Comparison of ENCODE assay signal across 17 cellular contexts in the genomic region with DNA sequence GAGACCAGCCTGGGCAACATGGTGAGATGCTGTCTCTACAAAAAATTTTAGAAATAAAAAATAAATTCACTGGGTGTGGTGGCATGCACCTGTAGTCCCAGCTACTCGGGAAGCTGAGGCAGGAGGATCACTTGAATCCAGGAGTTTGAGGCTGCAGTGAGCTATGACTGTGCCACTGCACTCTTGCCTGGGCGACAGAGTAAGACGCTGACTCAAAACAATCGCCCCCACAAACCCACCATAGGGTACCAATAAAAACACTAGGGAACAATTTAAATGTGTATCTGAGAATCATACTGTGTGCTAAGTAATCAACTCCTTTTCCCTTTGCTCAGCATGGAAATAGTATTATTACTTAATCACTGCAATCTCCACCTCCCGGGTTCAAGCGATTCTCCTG. TPM values are rescaled to one million over a fixed set of nuclear protein-coding genes. Genes with fewer than 3 reads are reported as not detected.
DNase-seq lines count a peak whose midpoint lies in the region; ATAC-seq and TF ChIP-seq lines count a peak whose summit lies in the region.
"Not testable (repeated sequence)": the region's sequence is repeated elsewhere in the genome, so short reads cannot be mapped to it uniquely, and the experiment has no call there.
"Had no signal": no experiment of that assay in that cellular context is flagged by ENCODE, and none has a peak within 500 bp of the region (broad histone marks: within the 10 kb centered on the region; RNA-seq: fewer than 3 reads in every experiment).

No MANE protein-coding gene starts in this region.

- not testable (repeated sequence) for H3K9me3 Mint-ChIP-seq in CD8-positive, alpha-beta T cell; WTC11; activated naive CD4-positive, alpha-beta T cell treated with anti-CD3 and anti-CD28 coated beads, Interleukin-2, amount 50 U/mL, for 24 hours; endodermal cell

- H2AFZ ChIP-seq in MM.1S (ENCODE audit: low read length), result not testable (repeated sequence)

- CTCF ChIA-PET in CD8-positive, alpha-beta T cell (lab: Charles Lee), result interaction anchor here (0.5 kb wide), 1 partner anchor 167 kb away, joined by 3 read pairs; no protein-coding TSS in a partner anchor
- CTCF ChIA-PET in WTC11 (lab: Charles Lee), result not testable (repeated sequence)

- H3K4me3 Mint-ChIP-seq in CD8-positive, alpha-beta T cell, result peak overlapping the region; percentile 82
- peak overlapping the region; percentile 99 for H3K4me3 Mint-ChIP-seq in WTC11
- peak overlapping the region; percentile 98 for H3K4me3 Mint-ChIP-seq in activated naive CD4-positive, alpha-beta T cell treated with anti-CD3 and anti-CD28 coated beads, Interleukin-2, amount 50 U/mL, for 24 hours
- H3K4me3 Mint-ChIP-seq in endodermal cell, result peak overlapping the region; percentile 29

- H3K9me2 ChIP-seq in MM.1S (replicated peaks; ENCODE audit: insufficient read depth, low read length), result not testable (repeated sequence)

- H3K36me3 ChIP-seq in CD8-positive, alpha-beta T cell (ENCODE audit: insufficient read depth, low read length), result peaks cover 15% of the 10 kb centered on the region
- not testable (repeated sequence) for H3K36me3 ChIP-seq in MM.1S (replicated peaks; ENCODE audit: insufficient read depth, low read length)
- H3K36me3 ChIP-seq in endodermal cell (ENCODE audit: control insufficient read depth, insufficient read depth, low read length), result peaks cover 40% of the 10 kb centered on the region
- peaks cover 0 to 12% of the 10 kb centered on the region in 2 donors for H3K36me3 ChIP-seq in psoas muscle (ENCODE audit: insufficient read depth in 1 of 2, low read depth in 1 of 2)

- peak overlapping the region; percentile 16 for H3K4me3 ChIP-seq in CD8-positive, alpha-beta T cell (ENCODE audit: low read depth, low read length)
- H3K4me3 ChIP-seq in MM.1S (ENCODE audit: low read length), result not testable (repeated sequence)
- peak overlapping the region; percentile 93 for H3K4me3 ChIP-seq in endodermal cell (ENCODE audit: low read length)
- H3K4me3 ChIP-seq in psoas muscle, result peak overlapping the region; percentile 84

- TF ChIP-seq CTCF in CD8-positive, alpha-beta T cell (IDR thresholded peaks at IDR 0.05); MM.1S (IDR thresholded peaks at IDR 0.05; ENCODE audit: low read length); WTC11 (IDR thresholded peaks at IDR 0.05); endodermal cell (conservative IDR thresholded peaks at IDR 0.05); psoas muscle (IDR thresholded peaks at IDR 0.05): not testable (repeated sequence)

- H3K4me1 Mint-ChIP-seq in CD8-positive, alpha-beta T cell (ENCODE audit: low read depth), result peaks cover 86% of the 10 kb centered on the region
- H3K4me1 Mint-ChIP-seq in WTC11, result peaks cover 61% of the 10 kb centered on the region
- peaks cover 91% of the 10 kb centered on the region for H3K4me1 Mint-ChIP-seq in activated naive CD4-positive, alpha-beta T cell treated with anti-CD3 and anti-CD28 coated beads, Interleukin-2, amount 50 U/mL, for 24 hours
- peaks cover 55% of the 10 kb centered on the region for H3K4me1 Mint-ChIP-seq in endodermal cell

- H3K9ac ChIP-seq in MM.1S (ENCODE audit: low read length); endodermal cell (ENCODE audit: extremely low read depth, low read length, poor library complexity, severe bottlenecking): not testable (repeated sequence)

- WGBS in endodermal cell (ENCODE audit: insufficient coverage in 1 of 2, insufficient read length in 1 of 2), 2 experiments, result 83 to 93% methylated on average over 1 to 6 of the region's 6 CpGs
- 71 to 75% (median 74%) methylated on average over 6 of the region's 6 CpGs for WGBS in psoas muscle, 3 donors

- not testable (repeated sequence) for DNase-seq in CD8-positive, alpha-beta T cell; MM.1S; WTC11 (ENCODE audit: low spot score); endodermal cell; psoas muscle
- DNase-seq in activated T-cell treated with anti-CD3 and anti-CD28 coated beads for 4 hours, result peak; percentile 21
- DNase-seq in stimulated activated naive CD4-positive, alpha-beta T cell treated with Interleukin-2 at 50 U/mL for 16 hours (lab: John Stamatoyannopoulos, UW), result peak; percentile 17

- peaks cover 55% of the 10 kb centered on the region for H4K20me1 ChIP-seq in MM.1S (ENCODE audit: insufficient read depth, low read length)

- intact Hi-C loops in CD8-positive, alpha-beta T cell (cut with DNase I, micrococcal nuclease), result loop anchor here (10.0 kb wide), 4 partner anchors 311 to 1799 kb away; a partner anchor contains a TSS
- intact Hi-C loops in psoas muscle (cut with DNase I), result loop anchor here (5.0 to 10.0 kb wide), 3 partner anchors 36 to 169 kb away; a partner anchor contains a TSS

- POLR2A ChIA-PET in CD8-positive, alpha-beta T cell (lab: Charles Lee), result interaction anchor here (1.0 kb wide), 1 partner anchor 170 kb away, joined by 4 read pairs; no protein-coding TSS in a partner anchor
- POLR2A ChIA-PET in WTC11 (lab: Charles Lee), result not testable (repeated sequence)

- not testable (repeated sequence) for H3K27me3 ChIP-seq in CD8-positive, alpha-beta T cell (ENCODE audit: insufficient read depth, low read length); MM.1S (replicated peaks; ENCODE audit: insufficient read depth, low read length); endodermal cell (ENCODE audit: control insufficient read depth, insufficient read depth, low read length, poor library complexity, severe bottlenecking); psoas muscle (ENCODE audit: insufficient read depth in 3 of 3, low read length in 2 of 3)

- ATAC-seq in CD8-positive, alpha-beta T cell; WTC11; psoas muscle: not testable (repeated sequence)

- H3K9me3 ChIP-seq in CD8-positive, alpha-beta T cell (ENCODE audit: low read length); MM.1S (replicated peaks; ENCODE audit: insufficient read depth, low read length); endodermal cell (ENCODE audit: control insufficient read depth, low read length); psoas muscle: not testable (repeated sequence)

- peaks cover 88% of the 10 kb centered on the region for H3K79me2 ChIP-seq in MM.1S (ENCODE audit: low read length)

- H3K36me3 Mint-ChIP-seq in CD8-positive, alpha-beta T cell, result peaks cover 46% of the 10 kb centered on the region
- H3K36me3 Mint-ChIP-seq in WTC11 (peaks cover 31% of the 10 kb centered on the region), endodermal cell (ENCODE audit: low read depth) (peaks cover 34% of the 10 kb centered on the region)
- H3K36me3 Mint-ChIP-seq in activated naive CD4-positive, alpha-beta T cell treated with anti-CD3 and anti-CD28 coated beads, Interleukin-2, amount 50 U/mL, for 24 hours, result peaks cover 19% of the 10 kb centered on the region

- not testable (repeated sequence) for H3K27ac ChIP-seq in CD8-positive, alpha-beta T cell (ENCODE audit: low read depth, low read length); MM.1S (ENCODE audit: low read length); endodermal cell (ENCODE audit: low read depth, low read length)
- H3K27ac ChIP-seq in psoas muscle, result peak overlapping the region; percentile 100

- H3K4me2 ChIP-seq in MM.1S (ENCODE audit: low read depth, low read length), result peak overlapping the region; percentile 82; the same call in 1 of the 2 replicates

- peaks cover 83% of the 10 kb centered on the region for H3K4me1 ChIP-seq in CD8-positive, alpha-beta T cell (ENCODE audit: insufficient read depth, low read length)
- peaks cover 38% of the 10 kb centered on the region for H3K4me1 ChIP-seq in MM.1S (ENCODE audit: low read length)
- not testable (repeated sequence) for H3K4me1 ChIP-seq in endodermal cell (ENCODE audit: control insufficient read depth, insufficient read depth, low read length)
- H3K4me1 ChIP-seq in psoas muscle, result peaks cover 61% of the 10 kb centered on the region

- H3K27me3 Mint-ChIP-seq in CD8-positive, alpha-beta T cell (ENCODE audit: low read depth); WTC11 (ENCODE audit: low read depth); activated naive CD4-positive, alpha-beta T cell treated with anti-CD3 and anti-CD28 coated beads, Interleukin-2, amount 50 U/mL, for 24 hours; endodermal cell (ENCODE audit: insufficient read depth): not testable (repeated sequence)

- peaks cover 19% of the 10 kb centered on the region for H3F3A ChIP-seq in MM.1S (ENCODE audit: insufficient read depth, low read length)

- H3K27ac Mint-ChIP-seq in CD8-positive, alpha-beta T cell, result peak overlapping the region; percentile 87
- H3K27ac Mint-ChIP-seq in WTC11; activated naive CD4-positive, alpha-beta T cell treated with anti-CD3 and anti-CD28 coated beads, Interleukin-2, amount 50 U/mL, for 24 hours: not testable (repeated sequence)
- peak overlapping the region; percentile 69 for H3K27ac Mint-ChIP-seq in endodermal cell

RNA-seq across cellular contexts. Expression of a gene that starts 4.1 kb away (rescaled TPM):
- total RNA-seq in CD8-positive, alpha-beta T cell, result 100 to 1,000 TPM; 732 to 774 TPM
- total RNA-seq in WTC11 (2021) (587 to 595 TPM (median 591 TPM) in 3 replicates), endodermal cell (100 to 1,000 TPM; 491 to 517 TPM), psoas muscle (1,000 to 10,000 TPM; 1,331 to 1,888 (median 1,427) TPM)
- polyA plus RNA-seq in endodermal cell (2013, experiment 1 of 2), result 479 TPM
- 449 TPM for polyA plus RNA-seq in endodermal cell (2013, experiment 2 of 2)
- 1,000 to 10,000 TPM in 1 of 3 donors, 100 to 1,000 TPM in 2; 305 to 1,390 (median 578) TPM for polyA plus RNA-seq in psoas muscle

RNA-seq across cellular contexts. Expression of a gene that starts 26.8 kb away (rescaled TPM):
- 10 to 100 TPM; 64.4 to 66.6 TPM for total RNA-seq in CD8-positive, alpha-beta T cell
- 65.2 to 75.2 TPM (median 68.7 TPM) in 3 replicates for total RNA-seq in WTC11 (2021)
- 10 to 100 TPM; 69.0 to 72.2 TPM for total RNA-seq in endodermal cell
- 48.4 TPM for polyA plus RNA-seq in endodermal cell (2013, experiment 1 of 2)
- polyA plus RNA-seq in endodermal cell (2013, experiment 2 of 2), result 46.5 TPM
- 10 to 100 TPM; 29.8 to 40.0 (median 34.7) TPM for total RNA-seq in psoas muscle
- polyA plus RNA-seq in psoas muscle, result 10 to 100 TPM; 30.4 to 53.2 (median 35.2) TPM

RNA-seq across cellular contexts. Expression of a gene that starts 37.1 kb away (rescaled TPM):
- 10 to 100 TPM; 46.0 to 46.4 TPM for total RNA-seq in CD8-positive, alpha-beta T cell
- 53.5 to 63.4 TPM (median 59.0 TPM) in 3 replicates for total RNA-seq in WTC11 (2021)
- total RNA-seq in endodermal cell, result 10 to 100 TPM; 75.0 to 78.0 TPM
- polyA plus RNA-seq in endodermal cell (2013, experiment 1 of 2), result 70.5 TPM
- polyA plus RNA-seq in endodermal cell (2013, experiment 2 of 2), result 71.0 TPM
- total RNA-seq in psoas muscle, result 1 to 10 TPM; 3.6 to 6.6 (median 5.9) TPM
- polyA plus RNA-seq in psoas muscle, result 10 to 100 TPM in 1 of 3 donors, 1 to 10 TPM in 2; 4.3 to 15.8 (median 5.0) TPM

RNA-seq across cellular contexts. Expression of a gene that starts 58.4 kb away (rescaled TPM):
- total RNA-seq in CD8-positive, alpha-beta T cell, result not detected
- not detected in 3 replicates for total RNA-seq in WTC11 (2021)
- total RNA-seq in endodermal cell, result not detected
- not detected for polyA plus RNA-seq in endodermal cell (2013, experiment 1 of 2)
- polyA plus RNA-seq in endodermal cell (2013, experiment 2 of 2), result not detected
- total RNA-seq in psoas muscle, result 100 to 1,000 TPM in 2 of 4 donors, 10 to 100 TPM in 2; 73.4 to 289 (median 155) TPM
- 100 to 1,000 TPM in 2 of 3 donors, 1 to 10 TPM in 1; 4.8 to 174 (median 129) TPM for polyA plus RNA-seq in psoas muscle
- total RNA-seq: body of pancreas, chondrocyte, fibroblast of villous mesenchyme, HT1080, left cardiac atrium, mammary epithelial cell, pulmonary artery endothelial cell, stomach had no signal
- polyA plus RNA-seq: heart right ventricle, mammary epithelial cell had no signal

Comparison
In these comparisons a context has a peak if more than half of its experiments do, and no peak if none do; other contexts are left out.
1. H3K4me3 Mint-ChIP-seq: peak in every context shown above with its lines; median percentile 99 in WTC11; 98 in activated naive CD4-positive, alpha-beta T cell treated with anti-CD3 and anti-CD28 coated beads, Interleukin-2, amount 50 U/mL, for 24 hours; 82 in CD8-positive, alpha-beta T cell; 29 in endodermal cell.